1 cellular context compared by ENCODE assay signal in genomic region chr14:29637406-29637805, GRCh38.
TF ChIP-seq lines count a peak whose summit lies in the region.

No MANE protein-coding gene starts in this region.

TF ChIP-seq in GM23338, 12 proteins besides CTCF, POLR2A, EP300 and RAD21 (continued from another document):
- TF ChIP-seq, protein P1, sequence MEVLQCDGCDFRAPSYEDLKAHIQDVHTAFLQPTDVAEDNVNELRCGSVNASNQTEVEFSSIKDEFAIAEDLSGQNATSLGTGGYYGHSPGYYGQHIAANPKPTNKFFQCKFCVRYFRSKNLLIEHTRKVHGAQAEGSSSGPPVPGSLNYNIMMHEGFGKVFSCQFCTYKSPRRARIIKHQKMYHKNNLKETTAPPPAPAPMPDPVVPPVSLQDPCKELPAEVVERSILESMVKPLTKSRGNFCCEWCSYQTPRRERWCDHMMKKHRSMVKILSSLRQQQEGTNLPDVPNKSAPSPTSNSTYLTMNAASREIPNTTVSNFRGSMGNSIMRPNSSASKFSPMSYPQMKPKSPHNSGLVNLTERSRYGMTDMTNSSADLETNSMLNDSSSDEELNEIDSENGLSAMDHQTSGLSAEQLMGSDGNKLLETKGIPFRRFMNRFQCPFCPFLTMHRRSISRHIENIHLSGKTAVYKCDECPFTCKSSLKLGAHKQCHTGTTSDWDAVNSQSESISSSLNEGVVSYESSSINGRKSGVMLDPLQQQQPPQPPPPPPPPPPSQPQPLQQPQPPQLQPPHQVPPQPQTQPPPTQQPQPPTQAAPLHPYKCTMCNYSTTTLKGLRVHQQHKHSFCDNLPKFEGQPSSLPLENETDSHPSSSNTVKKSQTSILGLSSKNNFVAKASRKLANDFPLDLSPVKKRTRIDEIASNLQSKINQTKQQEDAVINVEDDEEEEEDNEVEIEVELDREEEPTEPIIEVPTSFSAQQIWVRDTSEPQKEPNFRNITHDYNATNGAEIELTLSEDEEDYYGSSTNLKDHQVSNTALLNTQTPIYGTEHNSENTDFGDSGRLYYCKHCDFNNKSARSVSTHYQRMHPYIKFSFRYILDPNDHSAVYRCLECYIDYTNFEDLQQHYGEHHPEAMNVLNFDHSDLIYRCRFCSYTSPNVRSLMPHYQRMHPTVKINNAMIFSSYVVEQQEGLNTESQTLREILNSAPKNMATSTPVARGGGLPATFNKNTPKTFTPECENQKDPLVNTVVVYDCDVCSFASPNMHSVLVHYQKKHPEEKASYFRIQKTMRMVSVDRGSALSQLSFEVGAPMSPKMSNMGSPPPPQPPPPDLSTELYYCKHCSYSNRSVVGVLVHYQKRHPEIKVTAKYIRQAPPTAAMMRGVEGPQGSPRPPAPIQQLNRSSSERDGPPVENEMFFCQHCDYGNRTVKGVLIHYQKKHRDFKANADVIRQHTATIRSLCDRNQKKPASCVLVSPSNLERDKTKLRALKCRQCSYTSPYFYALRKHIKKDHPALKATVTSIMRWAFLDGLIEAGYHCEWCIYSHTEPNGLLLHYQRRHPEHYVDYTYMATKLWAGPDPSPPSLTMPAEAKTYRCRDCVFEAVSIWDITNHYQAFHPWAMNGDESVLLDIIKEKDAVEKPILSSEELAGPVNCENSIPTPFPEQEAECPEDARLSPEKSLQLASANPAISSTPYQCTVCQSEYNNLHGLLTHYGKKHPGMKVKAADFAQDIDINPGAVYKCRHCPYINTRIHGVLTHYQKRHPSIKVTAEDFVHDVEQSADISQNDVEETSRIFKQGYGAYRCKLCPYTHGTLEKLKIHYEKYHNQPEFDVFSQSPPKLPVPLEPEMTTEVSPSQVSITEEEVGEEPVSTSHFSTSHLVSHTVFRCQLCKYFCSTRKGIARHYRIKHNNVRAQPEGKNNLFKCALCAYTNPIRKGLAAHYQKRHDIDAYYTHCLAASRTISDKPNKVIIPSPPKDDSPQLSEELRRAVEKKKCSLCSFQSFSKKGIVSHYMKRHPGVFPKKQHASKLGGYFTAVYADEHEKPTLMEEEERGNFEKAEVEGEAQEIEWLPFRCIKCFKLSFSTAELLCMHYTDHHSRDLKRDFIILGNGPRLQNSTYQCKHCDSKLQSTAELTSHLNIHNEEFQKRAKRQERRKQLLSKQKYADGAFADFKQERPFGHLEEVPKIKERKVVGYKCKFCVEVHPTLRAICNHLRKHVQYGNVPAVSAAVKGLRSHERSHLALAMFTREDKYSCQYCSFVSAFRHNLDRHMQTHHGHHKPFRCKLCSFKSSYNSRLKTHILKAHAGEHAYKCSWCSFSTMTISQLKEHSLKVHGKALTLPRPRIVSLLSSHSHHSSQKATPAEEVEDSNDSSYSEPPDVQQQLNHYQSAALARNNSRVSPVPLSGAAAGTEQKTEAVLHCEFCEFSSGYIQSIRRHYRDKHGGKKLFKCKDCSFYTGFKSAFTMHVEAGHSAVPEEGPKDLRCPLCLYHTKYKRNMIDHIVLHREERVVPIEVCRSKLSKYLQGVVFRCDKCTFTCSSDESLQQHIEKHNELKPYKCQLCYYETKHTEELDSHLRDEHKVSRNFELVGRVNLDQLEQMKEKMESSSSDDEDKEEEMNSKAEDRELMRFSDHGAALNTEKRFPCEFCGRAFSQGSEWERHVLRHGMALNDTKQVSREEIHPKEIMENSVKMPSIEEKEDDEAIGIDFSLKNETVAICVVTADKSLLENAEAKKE (CRISPR knock-in tag; IDR thresholded peaks at IDR 0.05) = no peak
- TF ChIP-seq JUNB (IDR thresholded peaks at IDR 0.05; ENCODE audit: unreplicated experiment) = no peak
- TF ChIP-seq CREB1 (CRISPR knock-in tag; IDR thresholded peaks at IDR 0.05; ENCODE audit: low read depth) = no peak
- TF ChIP-seq ZNF331 (CRISPR knock-in tag; IDR thresholded peaks at IDR 0.05; ENCODE audit: low read depth) = no peak
